Comparison of ENCODE assay signal across 20 cellular contexts in the genomic region with DNA sequence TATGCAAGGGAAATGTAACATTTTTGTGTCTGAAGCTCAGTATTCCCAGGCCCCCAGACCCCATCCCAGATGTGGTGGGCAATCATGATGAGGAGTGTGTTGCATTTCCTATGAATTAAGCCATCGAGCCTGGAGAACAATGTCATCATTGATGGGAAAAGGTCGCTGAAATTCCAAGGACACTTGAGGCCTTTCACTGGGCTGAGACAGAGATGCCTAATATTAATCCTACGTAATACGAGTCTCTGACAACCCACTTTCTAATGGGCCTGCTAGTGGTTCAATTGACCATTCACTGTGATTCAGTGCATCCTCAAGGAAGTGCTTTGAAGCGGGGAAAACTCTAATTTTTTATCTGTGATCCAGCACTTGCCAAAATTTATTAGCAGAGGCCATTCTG.
"Had no signal": no experiment of that assay in that cellular context is flagged by ENCODE, and none has a peak within 500 bp of the region (broad histone marks: within the 10 kb centered on the region; RNA-seq: fewer than 3 reads in every experiment).

No MANE protein-coding gene starts in this region.

- ATAC-seq: effector memory CD8-positive, alpha-beta T cell; left ventricle myocardium superior; psoas muscle; right lobe of liver; stimulated activated memory B cell treated with anti-CD40 and anti-IgM and Interleukin-4, amounts not matched to agents 10 μg/mL and 1 μg/mL and 100 μg/mL, for 72 hours; upper lobe of right lung had no signal

- DNase-seq: effector memory CD8-positive, alpha-beta T cell; head of caudate nucleus; kidney; left cardiac atrium; left ventricle myocardium superior; mesenchymal stem cell; midbrain; occipital lobe; psoas muscle; retina; right lobe of liver; stimulated activated CD4-positive, alpha-beta T cell treated with anti-CD3 and anti-CD28 coated beads, Interleukin-4, amount 100 ng/mL, for 24 hours; testis; upper lobe of right lung had no signal

- H3K4me3 ChIP-seq: esophagus muscularis mucosa, hepatocyte, lung, psoas muscle, right lobe of liver, testis, tibial nerve, upper lobe of right lung, vagina had no signal
